8 cellular contexts compared by ENCODE assay signal in the genomic region with DNA sequence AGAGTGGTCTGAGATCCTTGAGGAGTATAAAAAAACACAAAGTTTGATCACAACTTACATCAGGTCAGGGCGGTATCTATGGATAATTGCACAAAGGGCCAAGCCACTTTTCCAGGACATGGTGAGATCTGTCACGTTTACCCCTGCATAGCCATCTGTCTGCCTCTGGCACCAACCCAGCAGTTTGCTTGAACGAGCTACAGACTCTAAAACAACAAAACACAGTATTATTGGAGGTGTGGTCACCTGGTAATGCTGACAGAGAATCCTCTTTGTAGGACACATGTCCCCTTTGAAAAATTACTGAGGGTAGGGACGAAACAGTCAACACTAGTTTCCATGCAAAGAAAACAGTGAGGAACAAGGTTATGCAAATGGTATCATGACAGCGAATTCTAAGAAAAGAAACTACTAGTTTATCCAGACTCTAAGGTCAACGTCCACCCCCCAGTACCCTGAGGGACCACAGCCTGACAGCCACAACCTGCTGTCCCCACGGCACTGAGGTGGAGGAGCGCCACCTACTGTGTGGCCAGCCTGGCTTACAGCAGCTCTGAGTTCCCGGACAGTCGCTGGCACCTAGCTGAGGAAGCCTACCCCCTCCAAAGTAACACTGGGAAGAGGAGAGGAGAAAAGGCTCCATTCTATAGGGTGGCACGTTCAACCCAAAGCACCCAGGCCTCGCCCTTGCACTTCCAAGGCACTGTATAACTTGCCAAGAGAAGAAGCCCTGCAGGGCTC.
A peak's percentile ranks its signal among the peaks of the same experiment; 100 is the strongest.
DNase-seq lines count a peak whose midpoint lies in the region; ATAC-seq and TF ChIP-seq lines count a peak whose summit lies in the region.
"Had no signal": no experiment of that assay in that cellular context is flagged by ENCODE, and none has a peak within 500 bp of the region (broad histone marks: within the 10 kb centered on the region; RNA-seq: fewer than 3 reads in every experiment).

No MANE protein-coding gene starts in this region.

- no peak overlapping the region for H3K27ac ChIP-seq in HCT116 (ENCODE audit: low read depth, low read length)
- no peak overlapping the region for H3K27ac ChIP-seq in Panc1 (ENCODE audit: low read length)
- H3K27ac ChIP-seq in sigmoid colon = peak overlapping the region; percentile 66 to 77 (median 71)

- H3K27ac Mint-ChIP-seq in glutamatergic neuron (ENCODE audit: unreplicated experiment) = peak overlapping the region; percentile 91

- peak overlapping the region; percentile 19 for H3K4me3 Mint-ChIP-seq in glutamatergic neuron (ENCODE audit: unreplicated experiment)

- H2AFZ ChIP-seq in HCT116 (ENCODE audit: low read depth, low read length, poor library complexity, severe bottlenecking) = no peak overlapping the region

- intact Hi-C loops in HCT116 (cut with micrococcal nuclease) (no loop called here), Panc1 (cut with micrococcal nuclease; ENCODE audit: unreplicated experiment) (no loop called here), sigmoid colon (cut with DNase I) (loop anchor here (2.0 kb wide), 1 partner anchor 61 kb away; no protein-coding TSS in a partner anchor)

- WGBS in sigmoid colon, 2 donors = 16 to 61% methylated on average over 12 of the region's 12 CpGs

- H3K9me3 ChIP-seq in HCT116 (ENCODE audit: control insufficient read depth in 1 of 2, insufficient read depth in 1 of 2, low read depth in 1 of 2, low read length in 2 of 2) (no peaks in the 10 kb centered on the region), Panc1 (ENCODE audit: control insufficient read depth, insufficient read depth, low read depth, low read length) (no peaks in the 10 kb centered on the region), sigmoid colon (no peaks in the 10 kb centered on the region)

- peaks cover 9% of the 10 kb centered on the region for H3K9me3 Mint-ChIP-seq in glutamatergic neuron (ENCODE audit: unreplicated experiment)

- peak in 2 of 3 experiments; percentile 43 to 45; a peak in 3 of 6 replicates for TF ChIP-seq CTCF in HCT116 (IDR thresholded peaks at IDR 0.05 in 2 of 3, conservative IDR thresholded peaks at IDR 0.05 in 1 of 3; ENCODE audit: borderline replicate concordance in 1 of 3, insufficient read depth in 1 of 3, low read depth in 2 of 3, low read length in 2 of 3)
- TF ChIP-seq CTCF in Panc1 (IDR thresholded peaks at IDR 0.05) = peak; percentile 50
- TF ChIP-seq CTCF in glutamatergic neuron (IDR thresholded peaks at IDR 0.05; ENCODE audit: partially characterized antibody, unreplicated experiment) = no peak
- TF ChIP-seq CTCF in sigmoid colon (IDR thresholded peaks at IDR 0.05) = peak in 3 of 4 experiments; percentile 41 to 49 (median 47)

- no peak overlapping the region for H3K4me3 ChIP-seq in HCT116 (replicated peaks in 1 of 2; ENCODE audit: low read depth in 1 of 2, low read length in 2 of 2)
- no peak overlapping the region for H3K4me3 ChIP-seq in Panc1 (ENCODE audit: low read depth in 2 of 2, low read length in 2 of 2)
- H3K4me3 ChIP-seq in sigmoid colon = no peak overlapping the region

- peaks cover 11% of the 10 kb centered on the region for H3K27me3 Mint-ChIP-seq in glutamatergic neuron (ENCODE audit: unreplicated experiment)

- in situ Hi-C loops in Panc1 (cut with HindIII; ENCODE audit: low pct_unique_long_range_greater_than_20kb, low sequenced_read_pairs) = no loop called here

- H3K4me1 ChIP-seq in HCT116 (ENCODE audit: control insufficient read depth in 1 of 2, insufficient read depth in 2 of 2, low read length in 2 of 2) (no peaks in the 10 kb centered on the region), Panc1 (ENCODE audit: control insufficient read depth, insufficient read depth, low read length) (no peaks in the 10 kb centered on the region), sigmoid colon (peaks cover 0 to 27% (median 23%) of the 10 kb centered on the region in 4 donors)

- POLR2A ChIA-PET in HCT116 (lab: Charles Lee) (interaction anchor here (0.9 kb wide), 1 partner anchor 185 kb away, joined by 3 read pairs; no protein-coding TSS in a partner anchor), Panc1 (lab: Charles Lee) (no interaction called here)

- no peak overlapping the region for H3K9ac ChIP-seq in HCT116 (ENCODE audit: low read length)

- no TSS peak for BruUV-seq in HCT116 (replicated peaks; lab: Mats Ljungman, UMichigan)
- BruUV-seq in Panc1 (replicated peaks; lab: Mats Ljungman, UMichigan) = no TSS peak

- no peaks in the 10 kb centered on the region for H4K20me1 ChIP-seq in HCT116 (ENCODE audit: insufficient read depth)

- ATAC-seq in HCT116 = peak; percentile 54; the same call in 1 of the 2 replicates
- peak; percentile 42; the same call in 1 of the 2 replicates for ATAC-seq in Panc1
- no peak for ATAC-seq in HG02938 (IDR thresholded peaks at IDR 0.05; ENCODE audit: unreplicated experiment)
- no peak for ATAC-seq in GM21360 (IDR thresholded peaks at IDR 0.05; ENCODE audit: unreplicated experiment)
- no peak for ATAC-seq in GM21447 (IDR thresholded peaks at IDR 0.05; ENCODE audit: unreplicated experiment)

- H3K27me3 ChIP-seq in HCT116 (ENCODE audit: insufficient read depth, low read length) (no peaks in the 10 kb centered on the region), Panc1 (ENCODE audit: control insufficient read depth, insufficient read depth, low read length) (no peaks in the 10 kb centered on the region), sigmoid colon (no peaks in the 10 kb centered on the region)

- H3K9me2 ChIP-seq in HCT116 (ENCODE audit: insufficient read depth) = no peaks in the 10 kb centered on the region

- TF ChIP-seq RAD21 in HCT116 (IDR thresholded peaks at IDR 0.05; ENCODE audit: low read depth) = peak; percentile 37; the same call in 1 of the 2 replicates

- H3K36me3 Mint-ChIP-seq in glutamatergic neuron (ENCODE audit: unreplicated experiment) = peaks cover 15% of the 10 kb centered on the region

- RAD21 ChIA-PET in HCT116 (lab: Charles Lee; ENCODE audit: low non-redundant PET in 1 of 2, low total read pairs in 2 of 2, uncharacterized antibody in 2 of 2, unreplicated experiment in 2 of 2) = no interaction called here

- peaks cover 35% of the 10 kb centered on the region for H3K4me1 Mint-ChIP-seq in glutamatergic neuron (ENCODE audit: low read depth, unreplicated experiment)

- DNase-seq in HCT116 (ENCODE audit: low read depth, low spot score) (no peak), Panc1 (ENCODE audit: low read depth, low spot score) (no peak), glutamatergic neuron (peak; percentile 66), sigmoid colon (no peak)
- DNase-seq: RPMI8226 had no signal

- H3K79me2 ChIP-seq in HCT116 (ENCODE audit: insufficient read depth, low read length) = no peaks in the 10 kb centered on the region

- CTCF ChIA-PET in HCT116 (lab: Charles Lee) = interaction anchor here (0.9 to 1.2 kb wide), 2 partner anchors 184 to 333 kb away, joined by 4 to 5 read pairs; no protein-coding TSS in a partner anchor
- CTCF ChIA-PET in Panc1 (lab: Charles Lee) = no interaction called here

- TF ChIP-seq POLR2A in HCT116 (IDR thresholded peaks at IDR 0.05; ENCODE audit: borderline replicate concordance, extremely low read depth, insufficient read depth, insufficient read length) (no peak), sigmoid colon (IDR thresholded peaks at IDR 0.05) (no peak)

- H3K36me3 ChIP-seq in HCT116 (ENCODE audit: control insufficient read depth in 1 of 2, insufficient read depth in 2 of 2, low read length in 2 of 2) (peaks cover 37 to 43% of the 10 kb centered on the region in 2 experiments; a peak in 3 of 4 replicates), Panc1 (ENCODE audit: control insufficient read depth, insufficient read depth, low read length) (peaks cover 4% of the 10 kb centered on the region), sigmoid colon (peaks cover 10 to 44% (median 22%) of the 10 kb centered on the region in 4 donors)

- TF ChIP-seq EP300 in sigmoid colon (IDR thresholded peaks at IDR 0.05) = no peak

- H3K4me2 ChIP-seq in HCT116 (ENCODE audit: low read length) = no peak overlapping the region

TF ChIP-seq in HCT116, 20 proteins besides CTCF, POLR2A, EP300 and RAD21 (continues in another document):
- no peak for TF ChIP-seq JUND (IDR thresholded peaks at IDR 0.05)
- TF ChIP-seq ZFX (IDR thresholded peaks at IDR 0.05) = no peak
- no peak for TF ChIP-seq EGR1 (IDR thresholded peaks at IDR 0.05; ENCODE audit: low read depth)
- TF ChIP-seq SIN3A (IDR thresholded peaks at IDR 0.05; ENCODE audit: low read depth) = no peak
- TF ChIP-seq, protein P1, sequence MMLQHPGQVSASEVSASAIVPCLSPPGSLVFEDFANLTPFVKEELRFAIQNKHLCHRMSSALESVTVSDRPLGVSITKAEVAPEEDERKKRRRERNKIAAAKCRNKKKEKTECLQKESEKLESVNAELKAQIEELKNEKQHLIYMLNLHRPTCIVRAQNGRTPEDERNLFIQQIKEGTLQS (IDR thresholded peaks at IDR 0.05) = no peak
- TF ChIP-seq EZH2 (IDR thresholded peaks at IDR 0.05) = no peak
- TF ChIP-seq SRF (IDR thresholded peaks at IDR 0.05; ENCODE audit: low read depth) = no peak
- no peak for TF ChIP-seq FOSL1 (IDR thresholded peaks at IDR 0.05; ENCODE audit: low read depth)
- TF ChIP-seq CBX3 (IDR thresholded peaks at IDR 0.05; ENCODE audit: low read depth) = no peak
- TF ChIP-seq POLR2AphosphoS5 (IDR thresholded peaks at IDR 0.05; ENCODE audit: low read depth, low read length) = no peak
- TF ChIP-seq, protein P2, sequence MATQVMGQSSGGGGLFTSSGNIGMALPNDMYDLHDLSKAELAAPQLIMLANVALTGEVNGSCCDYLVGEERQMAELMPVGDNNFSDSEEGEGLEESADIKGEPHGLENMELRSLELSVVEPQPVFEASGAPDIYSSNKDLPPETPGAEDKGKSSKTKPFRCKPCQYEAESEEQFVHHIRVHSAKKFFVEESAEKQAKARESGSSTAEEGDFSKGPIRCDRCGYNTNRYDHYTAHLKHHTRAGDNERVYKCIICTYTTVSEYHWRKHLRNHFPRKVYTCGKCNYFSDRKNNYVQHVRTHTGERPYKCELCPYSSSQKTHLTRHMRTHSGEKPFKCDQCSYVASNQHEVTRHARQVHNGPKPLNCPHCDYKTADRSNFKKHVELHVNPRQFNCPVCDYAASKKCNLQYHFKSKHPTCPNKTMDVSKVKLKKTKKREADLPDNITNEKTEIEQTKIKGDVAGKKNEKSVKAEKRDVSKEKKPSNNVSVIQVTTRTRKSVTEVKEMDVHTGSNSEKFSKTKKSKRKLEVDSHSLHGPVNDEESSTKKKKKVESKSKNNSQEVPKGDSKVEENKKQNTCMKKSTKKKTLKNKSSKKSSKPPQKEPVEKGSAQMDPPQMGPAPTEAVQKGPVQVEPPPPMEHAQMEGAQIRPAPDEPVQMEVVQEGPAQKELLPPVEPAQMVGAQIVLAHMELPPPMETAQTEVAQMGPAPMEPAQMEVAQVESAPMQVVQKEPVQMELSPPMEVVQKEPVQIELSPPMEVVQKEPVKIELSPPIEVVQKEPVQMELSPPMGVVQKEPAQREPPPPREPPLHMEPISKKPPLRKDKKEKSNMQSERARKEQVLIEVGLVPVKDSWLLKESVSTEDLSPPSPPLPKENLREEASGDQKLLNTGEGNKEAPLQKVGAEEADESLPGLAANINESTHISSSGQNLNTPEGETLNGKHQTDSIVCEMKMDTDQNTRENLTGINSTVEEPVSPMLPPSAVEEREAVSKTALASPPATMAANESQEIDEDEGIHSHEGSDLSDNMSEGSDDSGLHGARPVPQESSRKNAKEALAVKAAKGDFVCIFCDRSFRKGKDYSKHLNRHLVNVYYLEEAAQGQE (IDR thresholded peaks at IDR 0.05; ENCODE audit: low read depth) = no peak
- no peak for TF ChIP-seq CEBPB (IDR thresholded peaks at IDR 0.05; ENCODE audit: low read depth)

Comparison
In these comparisons a context has a peak if more than half of its experiments do, and no peak if none do; other contexts are left out.
1. ATAC-seq: peak in HCT116 (single experiment) and Panc1 (single experiment); none in HG02938 (single experiment), GM21360 (single experiment) and GM21447 (single experiment).
2. H3K27ac ChIP-seq: peak in sigmoid colon (4 of 4); none in HCT116 (single experiment) and Panc1 (single experiment).